In the genomic region with DNA sequence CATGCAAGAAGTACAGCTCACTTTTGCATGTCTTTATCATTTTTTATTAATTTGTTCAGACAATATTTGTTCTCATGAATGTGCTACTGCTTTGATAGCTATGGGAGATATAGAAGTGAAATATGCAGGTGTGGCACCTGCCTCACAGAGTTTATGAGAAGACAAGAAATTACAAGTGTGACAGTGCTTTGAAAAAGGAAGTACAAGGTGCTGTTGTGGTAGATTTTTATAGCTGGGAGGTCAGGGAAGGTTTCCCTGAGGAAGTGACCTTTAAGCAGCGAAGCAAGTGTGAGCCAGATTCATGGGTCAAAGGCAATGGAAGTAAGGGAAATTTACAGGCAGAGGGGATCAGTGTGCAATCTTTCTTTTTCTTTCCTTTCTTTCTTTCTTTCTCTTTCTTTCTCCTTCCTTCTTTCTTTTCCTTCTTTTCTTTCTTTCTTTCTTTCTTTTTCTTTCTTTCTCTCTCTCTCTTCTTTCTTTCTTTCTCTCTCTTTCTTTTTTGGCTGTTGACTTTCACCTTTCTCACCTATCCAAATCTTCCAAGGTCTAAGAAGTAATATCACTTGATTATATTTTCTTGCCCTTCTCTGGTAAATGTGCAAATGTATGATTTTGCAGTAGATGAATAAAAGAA, we compare ENCODE assay signal across 21 cellular contexts.
"Had no signal": no experiment of that assay in that cellular context is flagged by ENCODE, and none has a peak within 500 bp of the region (broad histone marks: within the 10 kb centered on the region; RNA-seq: fewer than 3 reads in every experiment).

No MANE protein-coding gene starts in this region.

- H3K4me1 ChIP-seq: prostate gland, upper lobe of right lung had no signal

- ATAC-seq: activated CD4-positive, alpha-beta T cell treated with anti-CD3 and anti-CD28 coated beads for 36 hours; activated naive CD8-positive, alpha-beta T cell treated with anti-CD3 and anti-CD28 coated beads, Interleukin-2, amount 50 U/mL, for 24 hours; foreskin keratinocyte; natural killer cell; upper lobe of right lung had no signal

- H3K36me3 ChIP-seq: cardiac muscle cell, left ventricle myocardium inferior, prostate gland, thoracic aorta, upper lobe of right lung had no signal

- H3K4me3 ChIP-seq: cardiac muscle cell, left ventricle myocardium inferior, prostate gland, thoracic aorta, upper lobe of right lung had no signal

- H3K27me3 ChIP-seq: foreskin keratinocyte, upper lobe of right lung had no signal

- H3K9me3 ChIP-seq: left ventricle myocardium inferior, prostate gland, thoracic aorta, upper lobe of right lung had no signal

- H3K27ac ChIP-seq: cardiac muscle cell, foreskin keratinocyte, left ventricle myocardium inferior, prostate gland, thoracic aorta, upper lobe of right lung had no signal

- DNase-seq: activated B cell treated with CpG ODN at 0.5 μM for 24 hours; activated CD4-positive, alpha-beta T cell treated with anti-CD3 and anti-CD28 coated beads for 36 hours; activated CD4-positive, alpha-beta T cell treated with anti-CD3 and anti-CD28 coated beads, Interleukin-2, amount 50 U/mL, for 4 hours; activated gamma-delta T cell; activated naive CD4-positive, alpha-beta T cell treated with anti-CD3 and anti-CD28 coated beads, Interleukin-2, amount 50 U/mL, for 16 hours; activated naive CD8-positive, alpha-beta T cell treated with anti-CD3 and anti-CD28 coated beads, Interleukin-2, amount 50 U/mL, for 24 hours; dermis blood vessel endothelial cell; effector CD8-positive, alpha-beta T cell; erythroblast; immature natural killer cell; kidney glomerular epithelial cell; left ventricle myocardium inferior; natural killer cell; stimulated activated CD4-positive, alpha-beta T cell treated with anti-CD3 and anti-CD28 coated beads, Interleukin-4, amount 100 ng/mL, for 24 hours; stimulated activated naive CD4-positive, alpha-beta T cell treated with Interleukin-2 at 50 U/mL for 16 hours; T-helper 9 cell; upper lobe of right lung had no signal
